Comparison of ENCODE assay signal across 11 cellular contexts in genomic region chr21:45971487-45972352, GRCh38. TPM values are rescaled to one million over a fixed set of nuclear protein-coding genes. Genes with fewer than 3 reads are reported as not detected.
A peak's percentile ranks its signal among the peaks of the same experiment; 100 is the strongest.
DNase-seq lines count a peak whose midpoint lies in the region; ATAC-seq and TF ChIP-seq lines count a peak whose summit lies in the region.
"Had no signal": no experiment of that assay in that cellular context is flagged by ENCODE, and none has a peak within 500 bp of the region (broad histone marks: within the 10 kb centered on the region; RNA-seq: fewer than 3 reads in every experiment).

No MANE protein-coding gene starts in this region.

- DNase-seq in AG09319 (ENCODE audit: extremely low read depth, low read depth) (peak; percentile 88), RPMI7951 (ENCODE audit: low read depth) (peak; percentile 99), foreskin fibroblast (peak; percentile 98 to 99), osteocyte (ENCODE audit: extremely low spot score, unreplicated experiment) (no peak), T-helper 1 cell (no peak), NCI-H2171 (lab: John Stamatoyannopoulos, UW) (no peak)
- DNase-seq in stimulated activated CD4-positive, alpha-beta T cell treated with anti-CD3 and anti-CD28 coated beads, Interleukin-4, amount 100 ng/mL, for 4 hours, result no peak
- DNase-seq: activated CD4-positive, alpha-beta T cell treated with anti-CD3 and anti-CD28 coated beads for 1 hour; CD8-positive, alpha-beta T cell; NCI-H526 had no signal

- no peaks in the 10 kb centered on the region for H3K9me3 Mint-ChIP-seq in osteocyte (ENCODE audit: unreplicated experiment)
- H3K9me3 Mint-ChIP-seq: CD8-positive, alpha-beta T cell had no signal

- peaks cover 57% of the 10 kb centered on the region for H3K4me1 Mint-ChIP-seq in osteocyte (ENCODE audit: unreplicated experiment)

- no peak overlapping the region for H3K4me3 Mint-ChIP-seq in osteocyte (ENCODE audit: unreplicated experiment)
- H3K4me3 Mint-ChIP-seq: CD8-positive, alpha-beta T cell had no signal

- ATAC-seq in HG02763 (IDR thresholded peaks at IDR 0.05; ENCODE audit: unreplicated experiment), result no peak

- H3K36me3 Mint-ChIP-seq in osteocyte (ENCODE audit: unreplicated experiment), result no peaks in the 10 kb centered on the region
- H3K36me3 Mint-ChIP-seq: CD8-positive, alpha-beta T cell had no signal

- no peak for TF ChIP-seq CTCF in AG09319 (IDR thresholded peaks at IDR 0.05; ENCODE audit: low read depth, low read length)
- TF ChIP-seq CTCF in foreskin fibroblast (IDR thresholded peaks at IDR 0.05; ENCODE audit: low read depth, low read length), result no peak
- TF ChIP-seq CTCF in osteocyte (IDR thresholded peaks at IDR 0.05), result no peak

- H3K27ac Mint-ChIP-seq in osteocyte (ENCODE audit: unreplicated experiment), result peak overlapping the region; percentile 93
- H3K27ac Mint-ChIP-seq: CD8-positive, alpha-beta T cell had no signal

- peak overlapping the region in 1 of 2 donors; percentile 22 for H3K4me3 ChIP-seq in foreskin fibroblast (ENCODE audit: low read depth in 1 of 2, low read length in 2 of 2)

- no peaks in the 10 kb centered on the region for H3K27me3 Mint-ChIP-seq in osteocyte (ENCODE audit: unreplicated experiment)

RNA-seq across cellular contexts. Expression of gene COL6A1, which starts 9.8 kb away (rescaled TPM):
- total RNA-seq in RPMI7951 (2014; rRNA removed; shearing (Covaris generic)), result 760 and 970 TPM in 2 replicates
- total RNA-seq in osteocyte, result 1,503 and 1,582 TPM in 2 replicates

Comparison
In these comparisons a context has a peak if more than half of its experiments do, and no peak if none do; other contexts are left out.
1. DNase-seq: peak in AG09319 (single experiment), RPMI7951 (single experiment) and foreskin fibroblast (2 of 2); none in osteocyte (single experiment), stimulated activated CD4-positive, alpha-beta T cell treated with anti-CD3 and anti-CD28 coated beads, Interleukin-4, amount 100 ng/mL, for 4 hours (0 of 2), T-helper 1 cell (0 of 5) and NCI-H2171 (single experiment).